In the genomic region with DNA sequence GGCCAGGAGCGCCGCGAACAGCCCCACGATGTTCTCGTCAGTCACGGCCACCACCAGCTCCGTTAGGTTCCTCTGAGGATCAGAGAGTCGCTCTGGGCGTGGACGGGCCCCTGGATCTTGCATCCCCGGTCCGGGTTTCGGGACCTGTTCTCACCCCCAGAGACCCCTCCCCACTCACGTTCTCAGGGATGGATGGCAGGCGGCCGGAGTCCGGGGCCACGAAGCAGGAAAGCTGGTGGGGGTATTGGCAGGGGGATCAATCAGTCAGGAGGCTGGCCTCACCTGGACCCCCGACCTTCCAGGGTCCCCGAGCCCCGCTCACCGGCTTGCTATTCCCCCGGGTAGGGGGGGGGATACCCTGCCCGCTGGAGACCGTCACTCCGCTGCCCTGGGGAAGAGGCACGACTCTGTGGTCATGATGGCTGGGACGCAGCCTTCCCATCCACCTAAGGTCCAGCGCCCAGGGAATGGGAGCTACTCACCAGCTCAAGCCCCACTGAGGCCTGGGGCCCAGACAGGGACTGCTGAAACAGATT, we compare ENCODE assay signal across 13 cellular contexts. TPM values are rescaled to one million over a fixed set of nuclear protein-coding genes. Genes with fewer than 3 reads are reported as not detected.
DNase-seq lines count a peak whose midpoint lies in the region; FAIRE-seq and TF ChIP-seq lines count a peak whose summit lies in the region.
"Had no signal": no experiment of that assay in that cellular context is flagged by ENCODE, and none has a peak within 500 bp of the region (broad histone marks: within the 10 kb centered on the region; RNA-seq: fewer than 3 reads in every experiment).

No MANE protein-coding gene starts in this region.

- H3K4me3 ChIP-seq in BJ (ENCODE audit: low read depth, low read length), result peak overlapping the region; percentile 14; the same call in 1 of the 2 replicates
- H3K4me3 ChIP-seq in astrocyte (ENCODE audit: insufficient read depth, low read depth, low read length), result peak overlapping the region; percentile 33
- H3K4me3 ChIP-seq in iPS-11a (ENCODE audit: low read depth, low read length), result peak overlapping the region; percentile 42
- peak overlapping the region; percentile 51 for H3K4me3 ChIP-seq in neural progenitor cell
- H3K4me3 ChIP-seq in BE2C (ENCODE audit: low read depth, low read length), result no peak overlapping the region
- H3K4me3 ChIP-seq: uterus had no signal

- FAIRE-seq in astrocyte (lab: Jason Lieb, UNC), result no peak

- POLR2A ChIA-PET in BJ (lab: Charles Lee), result no interaction called here

- TF ChIP-seq CTCF in BJ (IDR thresholded peaks at IDR 0.05; ENCODE audit: insufficient read depth, low read depth, low read length) (no peak), astrocyte (IDR thresholded peaks at IDR 0.05; ENCODE audit: insufficient read depth, low read depth, low read length) (no peak), neural progenitor cell (IDR thresholded peaks at IDR 0.05) (no peak), BE2C (IDR thresholded peaks at IDR 0.05; ENCODE audit: low read depth, low read length) (no peak)

- H3F3A ChIP-seq in neural progenitor cell (ENCODE audit: low read depth), result no peaks in the 10 kb centered on the region

- H3K4me3 Mint-ChIP-seq in astrocyte (ENCODE audit: unreplicated experiment) (no peak overlapping the region), neural progenitor cell (peak overlapping the region; percentile 84)
- H3K4me3 Mint-ChIP-seq: activated naive CD8-positive, alpha-beta T cell had no signal

- H3K36me3 ChIP-seq in BJ (ENCODE audit: control insufficient read depth, insufficient read depth, low read length) (no peaks in the 10 kb centered on the region), astrocyte (ENCODE audit: insufficient read depth, low read length) (no peaks in the 10 kb centered on the region), neural progenitor cell (no peaks in the 10 kb centered on the region), BE2C (no peaks in the 10 kb centered on the region)
- H3K36me3 ChIP-seq: uterus had no signal

- H3K9ac ChIP-seq in astrocyte (ENCODE audit: low read length) (peak overlapping the region; percentile 6), neural progenitor cell (no peak overlapping the region)

- CTCF ChIA-PET in BJ (lab: Yijun Ruan, JAX), result interaction anchor here (0.8 to 1.0 kb wide), 2 partner anchors 17 to 45 kb away, joined by 3 read pairs; partner anchors contain the start of gene SLC25A23

- no peak for DNase-seq in BJ (ENCODE audit: low read depth)
- no peak for DNase-seq in astrocyte (ENCODE audit: low read depth)
- peak; percentile 30 for DNase-seq in neural progenitor cell (ENCODE audit: low spot score)
- no peak for DNase-seq in NCI-H187 treated with DMSO at 0.1 percent for 48 hours (lab: John Stamatoyannopoulos, UW)
- DNase-seq in medulla oblongata (ENCODE audit: extremely low spot score), result no peak
- no peak for DNase-seq in activated CD4-positive, alpha-beta T cell treated with anti-CD3 and anti-CD28 coated beads, Interleukin-2, amount 50 U/mL, for 4 hours
- no peak for DNase-seq in BE2C
- DNase-seq: cortex of kidney, NCI-H1092 had no signal

- H4K20me1 ChIP-seq in astrocyte (ENCODE audit: insufficient read depth, low read length) (no peaks in the 10 kb centered on the region), neural progenitor cell (ENCODE audit: low read depth) (no peaks in the 10 kb centered on the region)

- H3K9me3 ChIP-seq in astrocyte (ENCODE audit: insufficient read depth, low read depth, low read length) (no peaks in the 10 kb centered on the region), neural progenitor cell (ENCODE audit: low read depth) (no peaks in the 10 kb centered on the region), BE2C (no peaks in the 10 kb centered on the region)
- H3K9me3 ChIP-seq: uterus had no signal

- H3K27me3 Mint-ChIP-seq in astrocyte (ENCODE audit: low read depth, unreplicated experiment), result peaks cover 11% of the 10 kb centered on the region
- peaks cover 17% of the 10 kb centered on the region for H3K27me3 Mint-ChIP-seq in neural progenitor cell (ENCODE audit: insufficient read depth, low read depth)
- H3K27me3 Mint-ChIP-seq: activated naive CD8-positive, alpha-beta T cell had no signal

- H3K4me2 ChIP-seq in astrocyte (ENCODE audit: low read length) (peak overlapping the region; percentile 67), neural progenitor cell (peak overlapping the region; percentile 89)

- peak overlapping the region; percentile 60 for H2AFZ ChIP-seq in astrocyte (ENCODE audit: low read depth, low read length)
- H2AFZ ChIP-seq in neural progenitor cell (replicated peaks), result peak overlapping the region; percentile 89

- no peaks in the 10 kb centered on the region for H3K9me3 Mint-ChIP-seq in astrocyte (ENCODE audit: unreplicated experiment)
- H3K9me3 Mint-ChIP-seq in neural progenitor cell, result no peaks in the 10 kb centered on the region

- H3K36me3 Mint-ChIP-seq in astrocyte (ENCODE audit: low read depth, unreplicated experiment) (no peaks in the 10 kb centered on the region), neural progenitor cell (no peaks in the 10 kb centered on the region)
- H3K36me3 Mint-ChIP-seq: activated naive CD8-positive, alpha-beta T cell had no signal

- H3K79me2 ChIP-seq in astrocyte (ENCODE audit: insufficient read depth, low read length), result no peaks in the 10 kb centered on the region
- no peaks in the 10 kb centered on the region for H3K79me2 ChIP-seq in neural progenitor cell (ENCODE audit: low read depth)

- peaks cover 1% of the 10 kb centered on the region for H3K27me3 ChIP-seq in BJ (ENCODE audit: control insufficient read depth, insufficient read depth, low read length)
- H3K27me3 ChIP-seq in astrocyte (ENCODE audit: insufficient read depth, low read length), result peaks cover 6% of the 10 kb centered on the region
- peaks cover 34% of the 10 kb centered on the region for H3K27me3 ChIP-seq in neural progenitor cell
- no peaks in the 10 kb centered on the region for H3K27me3 ChIP-seq in BE2C

- H3K27ac Mint-ChIP-seq in astrocyte (ENCODE audit: unreplicated experiment) (no peak overlapping the region), neural progenitor cell (no peak overlapping the region)
- H3K27ac Mint-ChIP-seq: activated naive CD8-positive, alpha-beta T cell had no signal

- no peaks in the 10 kb centered on the region for H3K4me1 Mint-ChIP-seq in astrocyte (ENCODE audit: low read depth, unreplicated experiment)
- H3K4me1 Mint-ChIP-seq in neural progenitor cell, result peaks cover 5% of the 10 kb centered on the region

- H3K4me1 ChIP-seq in astrocyte (ENCODE audit: insufficient read depth, low read length) (no peaks in the 10 kb centered on the region), neural progenitor cell (peaks cover 5% of the 10 kb centered on the region), BE2C (no peaks in the 10 kb centered on the region)

- H3K27ac ChIP-seq in astrocyte (ENCODE audit: low read depth, low read length) (no peak overlapping the region), neural progenitor cell (no peak overlapping the region)
- H3K27ac ChIP-seq: uterus had no signal

RNA-seq across cellular contexts. Expression of gene DENND1C, which starts 4.6 kb away (rescaled TPM):
- 0.07 TPM in 1 of 2 replicates, not detected in the other for polyA plus RNA-seq in BJ (2011; rRNA removed)
- polyA minus RNA-seq in BJ (2011; rRNA and poly(A)+ RNA removed), result not detected in 2 replicates
- total RNA-seq in astrocyte, result 0.19 TPM in 1 of 2 replicates, not detected in the other
- total RNA-seq in neural progenitor cell (ENCODE audit: low replicate concordance), result 0.19 TPM in 1 of 2 replicates, not detected in the other
- not detected for polyA plus RNA-seq in BE2C (2012; ENCODE audit: insufficient read depth, insufficient read length, low read depth)
- total RNA-seq: fibroblast of villous mesenchyme had no signal

RNA-seq across cellular contexts. Expression of gene CRB3, which starts 12.9 kb away (rescaled TPM):
- polyA plus RNA-seq in BJ (2011; rRNA removed), result not detected in 2 replicates
- not detected in 2 replicates for polyA minus RNA-seq in BJ (2011; rRNA and poly(A)+ RNA removed)
- 1.2 and 1.6 TPM in 2 replicates for total RNA-seq in astrocyte
- 1.2 and 1.3 TPM in 2 replicates for total RNA-seq in neural progenitor cell (ENCODE audit: low replicate concordance)
- not detected for polyA plus RNA-seq in BE2C (2012; ENCODE audit: insufficient read depth, insufficient read length, low read depth)

RNA-seq across cellular contexts. Expression of gene SLC25A23, which starts 17.4 kb away (rescaled TPM):
- 6.3 and 7.4 TPM in 2 replicates for polyA plus RNA-seq in BJ (2011; rRNA removed)
- polyA minus RNA-seq in BJ (2011; rRNA and poly(A)+ RNA removed), result 7.6 and 16.6 TPM in 2 replicates
- 37.5 and 41.8 TPM in 2 replicates for total RNA-seq in astrocyte
- total RNA-seq in neural progenitor cell (ENCODE audit: low replicate concordance), result 16.0 and 57.2 TPM in 2 replicates
- 27.7 TPM for polyA plus RNA-seq in BE2C (2012; ENCODE audit: insufficient read depth, insufficient read length, low read depth)

RNA-seq across cellular contexts. Expression of gene TUBB4A, which starts 25.1 kb away (rescaled TPM):
- polyA plus RNA-seq in BJ (2011; rRNA removed), result not detected in 2 replicates
- not detected in 2 replicates for polyA minus RNA-seq in BJ (2011; rRNA and poly(A)+ RNA removed)
- total RNA-seq in astrocyte (0.75 and 1.7 TPM in 2 replicates), neural progenitor cell (ENCODE audit: low replicate concordance) (2.4 and 7.3 TPM in 2 replicates)
- 67.5 TPM for polyA plus RNA-seq in BE2C (2012; ENCODE audit: insufficient read depth, insufficient read length, low read depth)
- total RNA-seq: fibroblast of villous mesenchyme had no signal

RNA-seq across cellular contexts. Expression of gene SLC25A41, which starts 43.4 kb away (rescaled TPM):
- polyA plus RNA-seq in BJ (2011; rRNA removed), result 0.05 TPM in 1 of 2 replicates, not detected in the other
- not detected in 2 replicates for polyA minus RNA-seq in BJ (2011; rRNA and poly(A)+ RNA removed)
- total RNA-seq in astrocyte (0.55 and 0.75 TPM in 2 replicates), neural progenitor cell (ENCODE audit: low replicate concordance) (0.46 TPM in 1 of 2 replicates, not detected in the other)
- polyA plus RNA-seq in BE2C (2012; ENCODE audit: insufficient read depth, insufficient read length, low read depth), result 0.39 TPM
- total RNA-seq: fibroblast of villous mesenchyme had no signal
